Comparison of ENCODE assay signal across 1 cellular context in the genomic region with DNA sequence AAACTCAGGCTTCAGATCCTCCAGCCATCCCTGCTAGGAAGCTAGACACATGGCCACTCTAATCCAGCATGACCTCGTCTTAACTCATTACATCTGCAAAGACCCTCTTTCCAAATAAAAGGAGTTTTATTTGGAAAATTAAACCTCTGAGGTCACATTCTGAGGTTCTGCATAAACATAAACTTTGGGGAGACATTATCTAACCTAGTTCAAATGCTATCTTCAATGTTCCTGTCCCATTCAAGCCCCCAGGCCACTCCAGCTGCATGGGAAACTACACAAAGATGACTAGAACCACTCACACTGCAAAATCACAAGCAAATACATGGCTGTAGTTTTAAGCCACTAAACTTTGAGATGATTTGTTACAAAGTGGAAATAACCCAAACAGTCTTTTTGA.
TF ChIP-seq lines count a peak whose summit lies in the region.

No MANE protein-coding gene starts in this region.

TF ChIP-seq in endothelial cell of umbilical vein, 7 proteins besides CTCF, POLR2A, EP300 and RAD21 (continued from another document):
- no peak for TF ChIP-seq GATA2 (IDR thresholded peaks at IDR 0.05; ENCODE audit: insufficient read depth, insufficient read length, low read depth, low read length)
